18 cellular contexts compared by ENCODE assay signal in genomic region chr15:101372149-101372577, GRCh38.
DNase-seq lines count a peak whose midpoint lies in the region; ATAC-seq, FAIRE-seq and TF ChIP-seq lines count a peak whose summit lies in the region.
"Had no signal": no experiment of that assay in that cellular context is flagged by ENCODE, and none has a peak within 500 bp of the region (broad histone marks: within the 10 kb centered on the region; RNA-seq: fewer than 3 reads in every experiment).

No MANE protein-coding gene starts in this region.

- no peak for FAIRE-seq in keratinocyte (lab: Jason Lieb, UNC)
- FAIRE-seq: RCC 7860 had no signal

- H3K27ac Mint-ChIP-seq in activated CD8-positive, alpha-beta T cell treated with anti-CD3 and anti-CD28 coated beads for 36 hours: no peak overlapping the region
- H3K27ac Mint-ChIP-seq in endodermal cell: no peak overlapping the region
- H3K27ac Mint-ChIP-seq: activated naive CD4-positive, alpha-beta T cell treated with anti-CD3 and anti-CD28 coated beads, Interleukin-2, amount 10 ng/mL, durations not matched to agents 7 days and 5 days; CD4-positive, alpha-beta memory T cell; stimulated activated naive CD8-positive, alpha-beta T cell treated with anti-CD3 and anti-CD28 coated beads, Interleukin-15, amount 100 ng/mL, for 72 hours had no signal

- H3K27me3 ChIP-seq in keratinocyte (ENCODE audit: control insufficient read depth, extremely low read depth, insufficient read depth, low read length) (no peaks in the 10 kb centered on the region), endodermal cell (ENCODE audit: control insufficient read depth, insufficient read depth, low read length, poor library complexity, severe bottlenecking) (no peaks in the 10 kb centered on the region)
- H3K27me3 ChIP-seq: cardiac muscle cell, heart left ventricle had no signal

- peak overlapping the region; percentile 59 for H3K4me2 ChIP-seq in keratinocyte (ENCODE audit: control insufficient read depth, extremely low read depth, insufficient read depth, low read depth, low read length)

- H3K27me3 Mint-ChIP-seq in activated CD8-positive, alpha-beta T cell treated with anti-CD3 and anti-CD28 coated beads for 36 hours: peaks cover 3% of the 10 kb centered on the region
- H3K27me3 Mint-ChIP-seq in endodermal cell (ENCODE audit: insufficient read depth): peaks cover 2% of the 10 kb centered on the region

- DNase-seq in choroid plexus epithelial cell (ENCODE audit: low read depth) (peak; percentile 34), keratinocyte (ENCODE audit: low read depth, low spot score) (no peak), NCI-H510A treated with DMSO at 0.1 percent for 48 hours (lab: John Stamatoyannopoulos, UW) (no peak), endodermal cell (no peak)
- DNase-seq in activated CD8-positive, alpha-beta memory T cell treated with anti-CD3 and anti-CD28 coated beads for 24 hours: no peak
- no peak for DNase-seq in activated CD8-positive, alpha-beta T cell treated with anti-CD3 and anti-CD28 coated beads for 36 hours
- DNase-seq: activated naive CD4-positive, alpha-beta T cell treated with anti-CD3 and anti-CD28 coated beads, Interleukin-2, amount 10 ng/mL, durations not matched to agents 7 days and 5 days; CD4-positive, alpha-beta memory T cell; heart left ventricle; left cardiac atrium; NCI-H1694 treated with DMSO at 0.1 percent for 48 hours; NCI-H69; stimulated activated naive CD8-positive, alpha-beta T cell treated with anti-CD3 and anti-CD28 coated beads, Interleukin-15, amount 100 ng/mL, for 72 hours had no signal

- peaks cover 22% of the 10 kb centered on the region for H3K4me1 ChIP-seq in HEK293 (ENCODE audit: control insufficient read depth, insufficient read depth, low read length)
- peaks cover 6% of the 10 kb centered on the region for H3K4me1 ChIP-seq in keratinocyte (ENCODE audit: control insufficient read depth, extremely low read depth, insufficient read depth, low read length)
- no peaks in the 10 kb centered on the region for H3K4me1 ChIP-seq in endodermal cell (ENCODE audit: control insufficient read depth, insufficient read depth, low read length)
- H3K4me1 ChIP-seq: parathyroid adenoma had no signal

- H3K4me3 Mint-ChIP-seq in activated CD8-positive, alpha-beta T cell treated with anti-CD3 and anti-CD28 coated beads for 36 hours: no peak overlapping the region
- no peak overlapping the region for H3K4me3 Mint-ChIP-seq in endodermal cell
- H3K4me3 Mint-ChIP-seq: activated naive CD4-positive, alpha-beta T cell treated with anti-CD3 and anti-CD28 coated beads, Interleukin-2, amount 10 ng/mL, durations not matched to agents 7 days and 5 days had no signal

- TF ChIP-seq CTCF in HEK293 (tag by site-specific recombination; IDR thresholded peaks at IDR 0.05): no peak
- no peak for TF ChIP-seq CTCF in choroid plexus epithelial cell (conservative IDR thresholded peaks at IDR 0.05; ENCODE audit: low read depth, low read length)
- TF ChIP-seq CTCF in keratinocyte (optimal IDR thresholded peaks at IDR 0.05 in 1 of 3, IDR thresholded peaks at IDR 0.05 in 1 of 3, conservative IDR thresholded peaks at IDR 0.05 in 1 of 3; ENCODE audit: extremely low read depth in 1 of 3, insufficient read depth in 2 of 3, low read length in 3 of 3): no peak
- TF ChIP-seq CTCF in activated CD8-positive, alpha-beta T cell treated with anti-CD3 and anti-CD28 coated beads for 36 hours (IDR thresholded peaks at IDR 0.05): no peak
- no peak for TF ChIP-seq CTCF in endodermal cell (conservative IDR thresholded peaks at IDR 0.05)

- no peaks in the 10 kb centered on the region for H3K9me1 ChIP-seq in keratinocyte (ENCODE audit: control insufficient read depth, extremely low read depth, insufficient read depth, low read length)

- POLR2A ChIA-PET in HEK293 (lab: Yijun Ruan, JAX): no interaction called here
- POLR2A ChIA-PET in activated CD8-positive, alpha-beta T cell treated with anti-CD3 and anti-CD28 coated beads for 36 hours (lab: Charles Lee): no interaction called here

- H3K9ac ChIP-seq in keratinocyte (ENCODE audit: control insufficient read depth, extremely low read depth, insufficient read depth, low read length): no peak overlapping the region
- no peak overlapping the region for H3K9ac ChIP-seq in endodermal cell (ENCODE audit: extremely low read depth, low read length, poor library complexity, severe bottlenecking)
- H3K9ac ChIP-seq: parathyroid adenoma had no signal

- no peak overlapping the region for H3K4me3 ChIP-seq in HEK293 (ENCODE audit: low read depth, low read length)
- H3K4me3 ChIP-seq in choroid plexus epithelial cell (ENCODE audit: low read depth, low read length): no peak overlapping the region
- no peak overlapping the region for H3K4me3 ChIP-seq in keratinocyte (ENCODE audit: control insufficient read depth in 2 of 3, extremely low read depth in 1 of 3, insufficient read depth in 2 of 3, low read depth in 1 of 3, low read length in 3 of 3)
- H3K4me3 ChIP-seq in endodermal cell (ENCODE audit: low read length): no peak overlapping the region
- H3K4me3 ChIP-seq: cardiac muscle cell, heart left ventricle had no signal

- H2AFZ ChIP-seq in keratinocyte (ENCODE audit: control insufficient read depth, low read length): no peak overlapping the region
- H2AFZ ChIP-seq: parathyroid adenoma had no signal

- peak overlapping the region; percentile 48; the same call in 1 of the 2 replicates for H3K27ac ChIP-seq in HEK293 (ENCODE audit: extremely low read depth, low read depth, low read length)
- no peak overlapping the region for H3K27ac ChIP-seq in keratinocyte (ENCODE audit: control insufficient read depth, insufficient read depth, low read length)
- no peak overlapping the region for H3K27ac ChIP-seq in endodermal cell (ENCODE audit: low read depth, low read length)
- H3K27ac ChIP-seq: cardiac muscle cell, heart left ventricle, parathyroid adenoma, WERI-Rb-1 had no signal

- intact Hi-C loops in activated CD8-positive, alpha-beta T cell treated with anti-CD3 and anti-CD28 coated beads for 36 hours (cut with micrococcal nuclease): no loop called here

- no peaks in the 10 kb centered on the region for H3K9me3 ChIP-seq in HEK293 (ENCODE audit: control insufficient read depth, insufficient read depth, low read depth, low read length)
- H3K9me3 ChIP-seq in keratinocyte (ENCODE audit: control insufficient read depth, low read depth, low read length): no peaks in the 10 kb centered on the region
- no peaks in the 10 kb centered on the region for H3K9me3 ChIP-seq in endodermal cell (ENCODE audit: control insufficient read depth, low read length)
- H3K9me3 ChIP-seq: heart left ventricle had no signal

- H3K36me3 Mint-ChIP-seq in activated CD8-positive, alpha-beta T cell treated with anti-CD3 and anti-CD28 coated beads for 36 hours (ENCODE audit: low read depth): no peaks in the 10 kb centered on the region
- no peaks in the 10 kb centered on the region for H3K36me3 Mint-ChIP-seq in endodermal cell (ENCODE audit: low read depth)
- H3K36me3 Mint-ChIP-seq: activated naive CD4-positive, alpha-beta T cell treated with anti-CD3 and anti-CD28 coated beads, Interleukin-2, amount 10 ng/mL, durations not matched to agents 7 days and 5 days; CD4-positive, alpha-beta memory T cell had no signal

- no peaks in the 10 kb centered on the region for H3K79me2 ChIP-seq in keratinocyte (ENCODE audit: control insufficient read depth, insufficient read depth, low read length)
- H3K79me2 ChIP-seq: parathyroid adenoma had no signal

- H3K36me3 ChIP-seq in HEK293 (ENCODE audit: control insufficient read depth in 2 of 2, insufficient read depth in 1 of 2, low read length in 2 of 2) (peaks cover 0 to 21% of the 10 kb centered on the region in 2 experiments; a peak in 2 of 3 replicates), keratinocyte (ENCODE audit: control insufficient read depth in 2 of 2, extremely low read depth in 1 of 2, insufficient read depth in 2 of 2, low read length in 2 of 2) (no peaks in the 10 kb centered on the region), endodermal cell (ENCODE audit: control insufficient read depth, insufficient read depth, low read length) (no peaks in the 10 kb centered on the region)
- H3K36me3 ChIP-seq: cardiac muscle cell, WERI-Rb-1 had no signal

- CTCF ChIA-PET in HEK293 (lab: Yijun Ruan, JAX): interaction anchor here (0.6 to 0.8 kb wide), 2 partner anchors 268 to 269 kb away, joined by 3 to 5 read pairs; no protein-coding TSS in a partner anchor
- CTCF ChIA-PET in activated CD8-positive, alpha-beta T cell treated with anti-CD3 and anti-CD28 coated beads for 36 hours (lab: Charles Lee): interaction anchor here (1.2 to 1.3 kb wide), 2 partner anchors 130 to 269 kb away, joined by 3 to 4 read pairs; no protein-coding TSS in a partner anchor

- H3K4me1 Mint-ChIP-seq in activated CD8-positive, alpha-beta T cell treated with anti-CD3 and anti-CD28 coated beads for 36 hours (ENCODE audit: low read depth): peaks cover 5% of the 10 kb centered on the region
- peaks cover 16% of the 10 kb centered on the region for H3K4me1 Mint-ChIP-seq in endodermal cell

- WGBS in endodermal cell (ENCODE audit: insufficient coverage in 1 of 2, insufficient read length in 1 of 2), 2 experiments: 91 to 94% methylated on average over 9 to 13 of the region's 13 CpGs

- no peak for ATAC-seq in activated CD8-positive, alpha-beta T cell treated with anti-CD3 and anti-CD28 coated beads for 36 hours
- ATAC-seq: heart left ventricle; stimulated activated naive CD8-positive, alpha-beta T cell treated with anti-CD3 and anti-CD28 coated beads, Interleukin-15, amount 100 ng/mL, for 72 hours had no signal

- H4K20me1 ChIP-seq in keratinocyte (ENCODE audit: control insufficient read depth, extremely low read depth, insufficient read depth, low read length): no peaks in the 10 kb centered on the region

- dilution Hi-C loops in keratinocyte (cut with MboI; ENCODE audit: extremely low pct_ligation_motif_present, low sequenced_read_pairs): no loop called here

- H3K9me3 Mint-ChIP-seq in activated CD8-positive, alpha-beta T cell treated with anti-CD3 and anti-CD28 coated beads for 36 hours: no peaks in the 10 kb centered on the region
- H3K9me3 Mint-ChIP-seq in endodermal cell: no peaks in the 10 kb centered on the region
- H3K9me3 Mint-ChIP-seq: activated naive CD4-positive, alpha-beta T cell treated with anti-CD3 and anti-CD28 coated beads, Interleukin-2, amount 10 ng/mL, durations not matched to agents 7 days and 5 days; CD4-positive, alpha-beta memory T cell; stimulated activated naive CD8-positive, alpha-beta T cell treated with anti-CD3 and anti-CD28 coated beads, Interleukin-15, amount 100 ng/mL, for 72 hours had no signal
